11 cellular contexts compared by ENCODE assay signal in the genomic region with DNA sequence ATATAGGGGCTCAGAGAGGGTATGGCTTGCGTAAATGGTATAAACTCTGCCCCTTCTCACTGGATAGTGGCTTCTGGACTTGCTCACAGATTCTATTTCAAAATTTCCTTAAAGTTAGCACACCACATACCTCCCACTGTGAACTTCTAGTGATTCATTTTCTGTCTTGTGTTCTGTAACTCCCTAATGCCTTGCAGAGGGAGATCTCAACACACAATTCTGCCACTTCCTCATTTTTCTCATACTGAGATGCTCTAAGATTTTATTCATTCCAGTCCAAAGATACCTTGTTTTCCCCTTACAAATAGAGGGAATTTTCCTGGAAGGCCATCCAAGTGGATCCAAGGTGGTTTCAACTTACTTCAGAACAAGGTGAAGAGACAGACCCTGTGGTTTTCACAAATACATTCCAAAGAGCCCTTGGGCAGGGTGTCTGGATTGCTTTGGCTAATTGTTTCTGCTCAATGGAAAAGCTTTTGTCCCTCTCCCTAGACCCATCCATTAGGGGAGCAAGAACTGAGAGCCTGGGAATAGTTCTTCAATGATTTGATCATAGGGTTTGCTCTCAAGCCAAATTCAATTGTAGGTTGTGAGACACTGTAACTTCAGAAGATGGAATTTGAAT. TPM values are rescaled to one million over a fixed set of nuclear protein-coding genes. Genes with fewer than 3 reads are reported as not detected.
"Had no signal": no experiment of that assay in that cellular context is flagged by ENCODE, and none has a peak within 500 bp of the region (broad histone marks: within the 10 kb centered on the region; RNA-seq: fewer than 3 reads in every experiment).

No MANE protein-coding gene starts in this region.

- H3K36me3 ChIP-seq: ovary had no signal

- H3K27ac ChIP-seq: ovary had no signal

- H3K27me3 ChIP-seq: ovary had no signal

- H3K4me3 ChIP-seq: ovary had no signal

- DNase-seq: activated CD4-positive, alpha-beta T cell treated with anti-CD3 and anti-CD28 coated beads, Interleukin-2, amount 50 U/mL, for 1 hour; amniotic stem cell; cerebellar nuclear complex; endodermal cell; nephron progenitor cell; ovary; stimulated activated CD4-positive, alpha-beta T cell treated with anti-CD3 and anti-CD28 coated beads, Interleukin-15, amount 100 ng/mL, for 24 hours; stimulated activated CD4-positive, alpha-beta T cell treated with anti-CD3 and anti-CD28 coated beads, Interleukin-4, amount 100 ng/mL, for 24 hours had no signal

- H3K9me3 ChIP-seq: ovary had no signal

RNA-seq across cellular contexts. Expression of a gene that starts 52.1 kb away (rescaled TPM):
- total RNA-seq: activated T-helper 2 cell treated with anti-CD3 and anti-CD28 coated beads, Interferon-gamma antibody, Interleukin-2, Interleukin-4, amounts not matched to agents 10 μg/mL and 5 μg/mL and 100 μg/mL, durations not matched to agents 14 hours and 24 hours and 36 hours; dermis microvascular lymphatic vessel endothelial cell; T-helper 2 cell treated with Interferon-gamma antibody and Interleukin-4, amounts not matched to agents 100 ng/mL and 5 ng/mL, for 36 hours had no signal
